38 cellular contexts compared by ENCODE assay signal in the genomic region with DNA sequence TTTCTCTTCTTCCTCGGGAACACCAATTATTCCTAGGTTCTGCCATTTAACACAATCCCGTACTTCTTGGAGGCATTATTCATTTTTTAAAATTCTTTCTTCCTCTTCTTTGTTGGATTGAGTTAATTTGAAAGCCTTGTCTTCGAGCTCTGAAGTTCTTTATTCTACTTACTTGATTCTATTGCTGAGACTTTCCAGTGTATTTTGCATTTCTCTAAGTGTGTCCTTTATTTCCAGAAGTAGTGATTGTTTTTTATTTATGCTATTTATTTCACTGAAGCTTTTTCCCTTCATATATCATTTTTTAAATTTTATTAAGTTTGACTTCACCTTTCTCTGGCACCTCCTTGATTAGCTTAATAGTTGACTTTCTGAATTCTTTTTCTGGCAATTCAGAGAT. TPM values are rescaled to one million over a fixed set of nuclear protein-coding genes. Genes with fewer than 3 reads are reported as not detected.
"Had no signal": no experiment of that assay in that cellular context is flagged by ENCODE, and none has a peak within 500 bp of the region (broad histone marks: within the 10 kb centered on the region; RNA-seq: fewer than 3 reads in every experiment).

No MANE protein-coding gene starts in this region.

- H3K4me3 ChIP-seq: MG63 had no signal

- H3K27me3 ChIP-seq: MG63 had no signal

- DNase-seq: Karpas-422, Kasumi-1, MG63, MM.1S, MV-4-11, NCI-H1048, NCI-H1092, NCI-H1092 treated with DMSO at 0.1 percent for 48 hours, NCI-H1105, NCI-H1105 treated with DMSO at 0.1 percent for 48 hours, NCI-H1417, NCI-H1417 treated with DMSO at 0.1 percent for 48 hours, NCI-H1436, NCI-H1436 treated with DMSO at 0.1 percent for 48 hours, NCI-H146, NCI-H1694, NCI-H1694 treated with DMSO at 0.1 percent for 48 hours, NCI-H187, NCI-H187 treated with DMSO at 0.1 percent for 48 hours, NCI-H1930, NCI-H2029, NCI-H2029 treated with DMSO at 0.1 percent for 48 hours, NCI-H2081, NCI-H2081 treated with DMSO at 0.1 percent for 48 hours, NCI-H2107, NCI-H2171, NCI-H2171 treated with DMSO at 0.1 percent for 48 hours, NCI-H2227 treated with DMSO at 0.1 percent for 48 hours, NCI-H226, NCI-H345, NCI-H446, NCI-H446 treated with DMSO at 0.1 percent for 48 hours, NCI-H510A, NCI-H510A treated with DMSO at 0.1 percent for 48 hours had no signal

- H3K36me3 ChIP-seq: MG63 had no signal

RNA-seq across cellular contexts. Expression of gene UPP2, which starts 13.6 kb away (rescaled TPM):
- total RNA-seq: LHCN-M2, M059J, MCF 10A, NCI-H460 had no signal
